ENCODE assay signal across 1 cellular context in genomic region chr6:72955666-72956065, GRCh38.
TF ChIP-seq lines count a peak whose summit lies in the region.

No MANE protein-coding gene starts in this region.

TF ChIP-seq in GM23338, 12 proteins besides CTCF, POLR2A, EP300 and RAD21:
- TF ChIP-seq ZNF462 (CRISPR knock-in tag; IDR thresholded peaks at IDR 0.05) (no peak), NANOG (IDR thresholded peaks at IDR 0.05; ENCODE audit: borderline replicate concordance) (no peak), ZNF114 (CRISPR knock-in tag; IDR thresholded peaks at IDR 0.05) (no peak), ZNF331 (CRISPR knock-in tag; IDR thresholded peaks at IDR 0.05; ENCODE audit: low read depth) (no peak), JUNB (IDR thresholded peaks at IDR 0.05; ENCODE audit: unreplicated experiment) (no peak), REST (IDR thresholded peaks at IDR 0.05; ENCODE audit: unreplicated experiment) (no peak)
TF ChIP-seq in GM23338: peak in this region for 0.
